In the genomic region with DNA sequence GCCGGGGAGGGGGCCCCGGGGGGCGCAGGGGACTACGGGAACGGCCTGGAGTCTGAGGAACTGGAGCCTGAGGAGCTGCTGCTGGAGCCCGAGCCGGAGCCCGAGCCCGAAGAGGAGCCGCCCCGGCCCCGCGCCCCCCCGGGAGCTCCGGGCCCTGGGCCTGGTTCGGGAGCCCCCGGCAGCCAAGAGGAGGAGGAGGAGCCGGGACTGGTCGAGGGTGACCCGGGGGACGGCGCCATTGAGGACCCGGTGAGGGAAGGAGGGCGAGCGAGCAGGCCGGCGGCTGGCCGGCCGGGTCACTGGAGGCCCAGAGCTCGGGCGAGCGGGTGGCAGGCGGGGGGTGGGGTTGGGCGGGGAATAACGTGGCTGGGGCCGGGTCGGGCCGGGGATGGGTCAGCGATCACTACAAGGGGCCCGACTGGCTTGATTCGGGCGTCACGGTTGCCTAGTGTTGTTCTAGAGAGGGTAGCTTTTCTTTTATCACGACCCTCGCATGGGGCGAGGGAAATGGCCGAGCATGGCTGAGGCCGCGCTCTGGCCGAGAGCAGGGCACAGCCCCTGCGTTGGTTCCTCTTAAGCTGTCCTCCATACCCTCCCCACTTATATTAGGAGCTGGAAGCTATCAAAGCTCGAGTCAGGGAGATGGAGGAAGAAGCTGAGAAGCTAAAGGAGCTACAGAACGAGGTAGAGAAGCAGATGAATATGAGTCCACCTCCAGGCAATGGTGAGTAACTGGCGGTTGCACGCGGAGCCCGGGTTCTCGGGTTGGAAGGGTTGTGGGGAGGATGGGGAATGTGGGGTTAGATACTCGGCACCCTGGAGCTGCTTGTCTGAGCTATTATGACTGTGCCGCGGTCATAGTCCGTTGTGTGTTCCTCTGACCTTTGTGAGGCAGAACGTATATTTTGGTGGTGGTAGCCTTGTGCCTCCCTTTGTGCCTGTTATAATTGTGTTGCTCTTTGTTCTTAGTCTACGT, we compare ENCODE assay signal across 8 cellular contexts. TPM values are rescaled to one million over a fixed set of nuclear protein-coding genes. Genes with fewer than 3 reads are reported as not detected.
A peak's percentile ranks its signal among the peaks of the same experiment; 100 is the strongest.
DNase-seq lines count a peak whose midpoint lies in the region; ATAC-seq and TF ChIP-seq lines count a peak whose summit lies in the region.

No MANE protein-coding gene starts in this region.

- H3K9me3 ChIP-seq in SK-N-SH: no peaks in the 10 kb centered on the region
- no peaks in the 10 kb centered on the region for H3K9me3 ChIP-seq in iPS DF 6.9 (ENCODE audit: control insufficient read depth, insufficient read depth, low read length)
- H3K9me3 ChIP-seq in skeletal muscle satellite cell (replicated peaks; ENCODE audit: low read length): no peaks in the 10 kb centered on the region

- no peak for TF ChIP-seq CTCF in SK-N-SH (IDR thresholded peaks at IDR 0.05)

- no peak overlapping the region for H2AFZ ChIP-seq in SK-N-SH (ENCODE audit: low read depth)

- H3K4me1 ChIP-seq in SK-N-SH (ENCODE audit: control insufficient read depth in 1 of 2, insufficient read depth in 2 of 2, low read depth in 1 of 2, low read length in 1 of 2) (peaks cover 13 to 19% of the 10 kb centered on the region in 2 experiments; a peak in 3 of 4 replicates), iPS DF 6.9 (ENCODE audit: control insufficient read depth, insufficient read depth, low read length) (peaks cover 1% of the 10 kb centered on the region; the same call in 1 of the 2 replicates), skeletal muscle satellite cell (ENCODE audit: control insufficient read depth, insufficient read depth, low read length) (peaks cover 16% of the 10 kb centered on the region)

- TF ChIP-seq RAD21 in SK-N-SH (IDR thresholded peaks at IDR 0.05; ENCODE audit: low read length): no peak

- peaks cover 59% of the 10 kb centered on the region for H3K79me2 ChIP-seq in SK-N-SH (ENCODE audit: insufficient read depth)

- ATAC-seq in GM19023 (IDR thresholded peaks at IDR 0.05; ENCODE audit: unreplicated experiment) (peak; percentile 9), HG03442 (IDR thresholded peaks at IDR 0.05; ENCODE audit: unreplicated experiment) (peak; percentile 6)

- H3K9ac ChIP-seq in SK-N-SH (peak overlapping the region; percentile 97), skeletal muscle satellite cell (ENCODE audit: low read depth, low read length) (peak overlapping the region; percentile 92)

- in situ Hi-C loops in ACHN (cut with HindIII; ENCODE audit: low pct_ligation_motif_present, low pct_unique_long_range_greater_than_20kb, low sequenced_read_pairs): no loop called here

- H3K4me2 ChIP-seq in SK-N-SH: peak overlapping the region; percentile 94
- peak overlapping the region; percentile 88 for H3K4me2 ChIP-seq in skeletal muscle satellite cell (ENCODE audit: low read length)

- H4K20me1 ChIP-seq in SK-N-SH (ENCODE audit: insufficient read depth): no peaks in the 10 kb centered on the region

- POLR2A ChIA-PET in SK-N-SH (lab: Yijun Ruan, JAX): interaction anchor here (0.6 to 3.5 kb wide), 14 partner anchors 15 to 793 kb away, joined by 3 to 34 read pairs (median 3); partner anchors contain the start of genes ACIN1, BCL2L2, C14orf119 and DCAF11

- peak overlapping the region; percentile 83 to 93 for H3K27ac ChIP-seq in SK-N-SH (ENCODE audit: low read depth in 2 of 2, low read length in 1 of 2)
- H3K27ac ChIP-seq in angular gyrus (ENCODE audit: low read depth, low read length): peak overlapping the region; percentile 80
- H3K27ac ChIP-seq in iPS DF 6.9 (ENCODE audit: low read length): no peak overlapping the region

- DNase-seq in ACHN (peak; percentile 57), SK-N-SH (peak; percentile 74), iPS DF 6.9 (ENCODE audit: low read depth, low spot score) (no peak), NCI-H1436 (lab: John Stamatoyannopoulos, UW) (no peak)

- WGBS in SK-N-SH (ENCODE audit: low lambda C conversion rate): 2% methylated on average over 30 of the region's 64 CpGs
- no CpG with 5 or more reads among the region's 64 CpGs for WGBS in iPS DF 6.9 (ENCODE audit: insufficient coverage, insufficient read length)

- CTCF ChIA-PET in SK-N-SH (lab: Yijun Ruan, JAX): interaction anchor here (0.9 to 13.2 kb wide), 14 partner anchors 16 to 241 kb away, joined by 3 to 179 read pairs (median 6); partner anchors contain the start of genes BCL2L2, CMTM5, NGDN and PPP1R3E

- H3K36me3 ChIP-seq in SK-N-SH (replicated peaks in 1 of 2; ENCODE audit: control insufficient read depth in 1 of 2, insufficient read depth in 2 of 2, low read length in 1 of 2) (peaks cover 42 to 55% of the 10 kb centered on the region in 2 experiments), iPS DF 6.9 (ENCODE audit: control insufficient read depth, insufficient read depth, low read length) (peaks cover 18% of the 10 kb centered on the region), skeletal muscle satellite cell (ENCODE audit: insufficient read depth, low read length) (peaks cover 48% of the 10 kb centered on the region)

- no peaks in the 10 kb centered on the region for H3K9me2 ChIP-seq in SK-N-SH

- TF ChIP-seq EP300 in SK-N-SH (IDR thresholded peaks at IDR 0.05; ENCODE audit: borderline replicate concordance in 1 of 2, low read depth in 1 of 2, low read length in 1 of 2): no peak

- H3K4me3 ChIP-seq in SK-N-SH (ENCODE audit: low read depth in 2 of 2, low read length in 1 of 2): peak overlapping the region; percentile 84 to 92
- H3K4me3 ChIP-seq in iPS DF 6.9 (ENCODE audit: low read length): peak overlapping the region; percentile 92
- peak overlapping the region; percentile 82 for H3K4me3 ChIP-seq in skeletal muscle satellite cell (ENCODE audit: low read length)

- no peaks in the 10 kb centered on the region for H3K27me3 ChIP-seq in SK-N-SH (ENCODE audit: insufficient read depth)
- no peaks in the 10 kb centered on the region for H3K27me3 ChIP-seq in iPS DF 6.9 (ENCODE audit: control insufficient read depth, insufficient read depth, low read length)
- no peaks in the 10 kb centered on the region for H3K27me3 ChIP-seq in skeletal muscle satellite cell (ENCODE audit: control insufficient read depth, insufficient read depth, low read length)

- H3F3A ChIP-seq in SK-N-SH (replicated peaks; ENCODE audit: insufficient read depth): peaks cover 45% of the 10 kb centered on the region

TF ChIP-seq in SK-N-SH, 30 proteins besides CTCF, POLR2A, EP300 and RAD21:
- TF ChIP-seq SIN3A (IDR thresholded peaks at IDR 0.05; ENCODE audit: borderline replicate concordance, low read depth, low read length) (peak; percentile 39; the same call in 1 of the 2 replicates), MXI1 (IDR thresholded peaks at IDR 0.05; ENCODE audit: low read depth, low read length) (peak; percentile 48), TAF1 (IDR thresholded peaks at IDR 0.05; ENCODE audit: borderline replicate concordance, low read depth, low read length) (peak; percentile 20; the same call in 1 of the 2 replicates), YY1 (IDR thresholded peaks at IDR 0.05; ENCODE audit: low read depth) (0 out of 2 replicates have a peak, but pooled peaks have one; percentile 8), EZH2phosphoT487 (IDR thresholded peaks at IDR 0.05; ENCODE audit: borderline replicate concordance, low read depth) (no peak), NFIC (IDR thresholded peaks at IDR 0.05; ENCODE audit: borderline replicate concordance) (no peak), POLR2AphosphoS5 (IDR thresholded peaks at IDR 0.05; ENCODE audit: low read depth, low read length) (peak; percentile 15; the same call in 1 of the 2 replicates)

RNA-seq across cellular contexts. Expression of gene PABPN1, which starts 0.6 kb away (rescaled TPM):
- polyA plus RNA-seq in SK-N-SH (2012; rRNA removed): 266 and 444 TPM in 2 replicates
- 167 and 172 TPM in 2 replicates for polyA plus RNA-seq in SK-N-SH (2012; cell fraction: cytosol; rRNA removed)
- 987 and 2,028 TPM in 2 replicates for polyA plus RNA-seq in SK-N-SH (2012; cell fraction: nucleus; rRNA removed)
- 41.1 and 49.9 TPM in 2 replicates for total RNA-seq in skeletal muscle satellite cell (2012; rRNA removed)

RNA-seq across cellular contexts. Expression of gene BCL2L2, which starts 15.2 kb away (rescaled TPM):
- 30.6 and 49.4 TPM in 2 replicates for polyA plus RNA-seq in SK-N-SH (2012; rRNA removed)
- polyA plus RNA-seq in SK-N-SH (2012; cell fraction: cytosol; rRNA removed): 27.9 and 35.0 TPM in 2 replicates
- polyA plus RNA-seq in SK-N-SH (2012; cell fraction: nucleus; rRNA removed): 84.6 and 96.8 TPM in 2 replicates
- total RNA-seq in skeletal muscle satellite cell (2012; rRNA removed): 15.1 and 17.0 TPM in 2 replicates

RNA-seq across cellular contexts. Expression of gene PPP1R3E, which starts 19.2 kb away (rescaled TPM):
- 6.6 and 7.4 TPM in 2 replicates for polyA plus RNA-seq in SK-N-SH (2012; rRNA removed)
- 3.5 and 3.7 TPM in 2 replicates for polyA plus RNA-seq in SK-N-SH (2012; cell fraction: cytosol; rRNA removed)
- 42.7 and 51.8 TPM in 2 replicates for polyA plus RNA-seq in SK-N-SH (2012; cell fraction: nucleus; rRNA removed)
- 3.1 and 3.3 TPM in 2 replicates for total RNA-seq in skeletal muscle satellite cell (2012; rRNA removed)

RNA-seq across cellular contexts. Expression of gene SLC22A17, which starts 30.8 kb away (rescaled TPM):
- 20.6 and 27.2 TPM in 2 replicates for polyA plus RNA-seq in SK-N-SH (2012; rRNA removed)
- 6.7 and 12.0 TPM in 2 replicates for polyA plus RNA-seq in SK-N-SH (2012; cell fraction: cytosol; rRNA removed)
- 94.2 and 116 TPM in 2 replicates for polyA plus RNA-seq in SK-N-SH (2012; cell fraction: nucleus; rRNA removed)
- 7.6 and 10.5 TPM in 2 replicates for total RNA-seq in skeletal muscle satellite cell (2012; rRNA removed)

RNA-seq across cellular contexts. Expression of gene HOMEZ, which starts 35.9 kb away (rescaled TPM):
- polyA plus RNA-seq in SK-N-SH (2012; rRNA removed): 7.7 and 8.7 TPM in 2 replicates
- polyA plus RNA-seq in SK-N-SH (2012; cell fraction: cytosol; rRNA removed): 6.8 and 7.8 TPM in 2 replicates
- 8.6 and 11.1 TPM in 2 replicates for polyA plus RNA-seq in SK-N-SH (2012; cell fraction: nucleus; rRNA removed)
- 5.1 and 6.3 TPM in 2 replicates for total RNA-seq in skeletal muscle satellite cell (2012; rRNA removed)

Comparison
In these comparisons a context has a peak if more than half of its experiments do, and no peak if none do; other contexts are left out.
1. DNase-seq: peak in ACHN (single experiment) and SK-N-SH (single experiment); none in iPS DF 6.9 (single experiment) and NCI-H1436 (single experiment).
2. Peak in every context shown above with its lines, with median percentiles within 50 percentile points of each other: H3K4me3 ChIP-seq.